Comparison of ENCODE assay signal across 18 cellular contexts in the genomic region with DNA sequence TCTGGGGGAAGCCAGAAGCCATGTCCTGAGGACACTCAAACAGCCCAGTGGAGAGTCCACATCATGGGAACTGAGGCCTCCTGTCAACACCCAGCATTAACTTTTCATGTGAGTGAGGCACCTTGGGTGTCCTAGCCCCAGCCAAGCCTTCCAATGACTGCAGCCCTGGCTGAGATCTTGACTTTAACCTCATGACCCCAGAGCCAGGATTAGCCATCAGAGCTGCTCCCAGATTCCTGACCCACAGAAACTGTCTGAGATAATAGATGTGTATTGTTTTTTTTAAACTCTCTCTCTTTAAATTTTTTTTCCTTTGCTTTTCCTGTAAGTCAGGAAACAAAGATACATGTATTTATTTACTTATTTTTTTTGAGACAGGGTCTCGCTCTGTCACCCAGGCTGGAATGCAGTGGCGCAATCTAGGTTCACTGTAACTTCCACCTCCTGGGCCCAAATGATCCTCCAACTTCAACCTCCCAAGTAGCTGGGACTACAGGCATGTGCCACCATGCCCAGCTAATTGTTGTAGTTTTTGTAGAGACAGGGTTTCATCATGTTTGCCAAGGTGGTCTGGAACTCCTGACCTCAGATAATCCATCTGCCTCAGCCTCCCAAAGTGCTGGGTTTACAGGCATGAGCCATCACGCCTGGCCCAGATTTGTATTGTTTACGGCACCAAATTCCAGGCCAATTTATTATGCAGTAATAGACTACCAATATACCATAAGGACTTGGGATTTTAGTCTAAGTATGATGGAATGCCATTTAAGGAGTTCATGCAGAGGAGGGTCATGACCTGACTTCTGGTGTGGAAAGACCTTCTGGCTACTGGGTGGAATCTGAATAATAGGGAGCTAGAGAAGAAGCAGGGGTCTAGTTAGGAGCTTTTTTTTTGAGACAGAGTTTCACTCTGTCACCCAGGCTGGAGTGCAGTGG. TPM values are rescaled to one million over a fixed set of nuclear protein-coding genes. Genes with fewer than 3 reads are reported as not detected.
DNase-seq lines count a peak whose midpoint lies in the region; ATAC-seq and TF ChIP-seq lines count a peak whose summit lies in the region.
"Had no signal": no experiment of that assay in that cellular context is flagged by ENCODE, and none has a peak within 500 bp of the region (broad histone marks: within the 10 kb centered on the region; RNA-seq: fewer than 3 reads in every experiment).

No MANE protein-coding gene starts in this region.

- WGBS in liver = 82% methylated on average over 4 of the region's 4 CpGs
- WGBS in transverse colon (ENCODE audit: low coverage in 1 of 2), 2 donors = 84 to 100% methylated on average over 2 to 4 of the region's 4 CpGs

- TF ChIP-seq POLR2A in transverse colon (IDR thresholded peaks at IDR 0.05) = no peak

- no peak for TF ChIP-seq CTCF in liver (IDR thresholded peaks at IDR 0.05; ENCODE audit: low read depth, low read length, missing input control)
- no peak for TF ChIP-seq CTCF in transverse colon (IDR thresholded peaks at IDR 0.05)

- no peak for ATAC-seq in HG02970 (IDR thresholded peaks at IDR 0.05; ENCODE audit: low FRiP score, unreplicated experiment)
- no peak for ATAC-seq in GM21619 (IDR thresholded peaks at IDR 0.05; ENCODE audit: unreplicated experiment)
- ATAC-seq: sciatic nerve had no signal

- DNase-seq in M059J (ENCODE audit: low read depth) (peak; percentile 27), dermis blood vessel endothelial cell (peak; percentile 25), transverse colon (no peak), ACHN (no peak)
- DNase-seq: activated CD4-positive, alpha-beta T cell treated with anti-CD3 and anti-CD28 coated beads, Interleukin-2, amount 10 ng/mL, durations not matched to agents 24 days and 14 days; activated T-cell treated with anti-CD3 and anti-CD28 coated beads for 4 hours; C1 segment of cervical spinal cord; central memory CD4-positive, alpha-beta T cell; DMS53; erythroblast; mammary epithelial cell; NCI-H1105; stimulated activated CD4-positive, alpha-beta T cell treated with anti-CD3 and anti-CD28 coated beads, Interleukin-4, amount 100 ng/mL, for 24 hours; T1000 had no signal

- H3K4me1 ChIP-seq in liver (ENCODE audit: control insufficient read depth in 4 of 4, insufficient read depth in 4 of 4, low read length in 3 of 4) (no peaks in the 10 kb centered on the region), transverse colon (no peaks in the 10 kb centered on the region)

- no peak for TF ChIP-seq RAD21 in liver (IDR thresholded peaks at IDR 0.05)

- no peak overlapping the region for H3K9ac ChIP-seq in liver (ENCODE audit: low read depth in 1 of 2, low read length in 2 of 2)

- intact Hi-C loops in transverse colon (cut with DNase I; ENCODE audit: low total_unique reads) = no loop called here

- no peak overlapping the region for H3K4me3 ChIP-seq in liver (ENCODE audit: low read depth in 1 of 3, low read length in 3 of 3)
- no peak overlapping the region for H3K4me3 ChIP-seq in transverse colon

- no peak for TF ChIP-seq EP300 in transverse colon (IDR thresholded peaks at IDR 0.05; ENCODE audit: low read depth)

- H3K27me3 ChIP-seq in liver (ENCODE audit: control insufficient read depth in 4 of 4, insufficient read depth in 4 of 4, low read length in 3 of 4) (no peaks in the 10 kb centered on the region), transverse colon (no peaks in the 10 kb centered on the region)

- in situ Hi-C loops in transverse colon (cut with MboI; ENCODE audit: low pct_ligation_motif_present in 1 of 4, low pct_unique_long_range_greater_than_20kb in 1 of 4, low sequenced_read_pairs in 3 of 4) (no loop called here), ACHN (cut with HindIII; ENCODE audit: low pct_ligation_motif_present, low pct_unique_long_range_greater_than_20kb, low sequenced_read_pairs) (no loop called here)

- H3K36me3 ChIP-seq in liver (ENCODE audit: control insufficient read depth in 4 of 4, insufficient read depth in 3 of 4, low read depth in 1 of 4, low read length in 3 of 4) (no peaks in the 10 kb centered on the region), transverse colon (no peaks in the 10 kb centered on the region)

- H3K9me3 ChIP-seq in liver (ENCODE audit: control insufficient read depth in 4 of 4, low read length in 3 of 4) = no peaks in the 10 kb centered on the region
- no peaks in the 10 kb centered on the region for H3K9me3 ChIP-seq in transverse colon

- H3K27ac ChIP-seq in liver (ENCODE audit: low read depth in 1 of 2, low read length in 2 of 2) = peak overlapping the region; percentile 36 to 41
- peak overlapping the region; percentile 1 to 34 (median 19) for H3K27ac ChIP-seq in transverse colon

TF ChIP-seq in liver, 16 proteins besides CTCF, POLR2A, EP300 and RAD21:
- TF ChIP-seq REST (IDR thresholded peaks at IDR 0.05) (no peak), NR2F2 (IDR thresholded peaks at IDR 0.05) (peak; percentile 38)

RNA-seq across cellular contexts. Expression of gene TMEM94, which starts 14.0 kb away (rescaled TPM):
- total RNA-seq in M059J (2014; rRNA removed; shearing (Covaris generic)) = 29.1 and 48.8 TPM in 2 replicates
- 50.4 and 70.6 TPM in 2 replicates for total RNA-seq in dermis blood vessel endothelial cell
- 10 to 100 TPM; 19.2 to 31.0 TPM for total RNA-seq in liver
- polyA plus RNA-seq in liver = 10 to 100 TPM; 15.6 to 20.9 TPM
- 100 to 1,000 TPM; 128 to 708 (median 280) TPM for total RNA-seq in transverse colon

RNA-seq across cellular contexts. Expression of gene GRB2, which starts 37.0 kb away (rescaled TPM):
- 77.5 and 109 TPM in 2 replicates for total RNA-seq in M059J (2014; rRNA removed; shearing (Covaris generic))
- total RNA-seq in dermis blood vessel endothelial cell = 91.2 and 124 TPM in 2 replicates
- total RNA-seq in liver = 10 to 100 TPM; 49.3 to 91.8 TPM
- 10 to 100 TPM; 36.0 to 49.9 TPM for polyA plus RNA-seq in liver
- total RNA-seq in transverse colon = 100 to 1,000 TPM; 105 to 183 (median 136) TPM

Comparison
In these comparisons a context has a peak if more than half of its experiments do, and no peak if none do; other contexts are left out.
1. DNase-seq: peak in M059J (single experiment) and dermis blood vessel endothelial cell (single experiment); none in transverse colon (single experiment) and ACHN (single experiment).